Comparison of ENCODE assay signal across 25 cellular contexts in genomic region chr21:21183092-21183491, GRCh38.
A peak's percentile ranks its signal among the peaks of the same experiment; 100 is the strongest.
DNase-seq lines count a peak whose midpoint lies in the region; ATAC-seq, FAIRE-seq and TF ChIP-seq lines count a peak whose summit lies in the region.
"Had no signal": no experiment of that assay in that cellular context is flagged by ENCODE, and none has a peak within 500 bp of the region (broad histone marks: within the 10 kb centered on the region; RNA-seq: fewer than 3 reads in every experiment).

No MANE protein-coding gene starts in this region.

- peak overlapping the region; percentile 90 for H3K27ac ChIP-seq in VCaP
- H3K27ac ChIP-seq: BLaER1 treated with 17β-estradiol and CSF1 and Interleukin-3, amounts not matched to agents 10 nM and 100 nM; GM23248; Peyer's patch had no signal

- FAIRE-seq in H54 (lab: Jason Lieb, UNC), result peak; percentile 20
- FAIRE-seq: A204.1, D721Med, GM12878, GM18507 had no signal

- ATAC-seq in HG03565 (IDR thresholded peaks at IDR 0.05; ENCODE audit: unreplicated experiment), result no peak
- ATAC-seq: GM12878, HCT116, T-cell had no signal

- in situ Hi-C loops in ACHN (cut with HindIII; ENCODE audit: low pct_ligation_motif_present, low pct_unique_long_range_greater_than_20kb, low sequenced_read_pairs), result no loop called here

- DNase-seq in AG08395 (ENCODE audit: low spot score) (peak; percentile 6), H54 (ENCODE audit: insufficient read length, low spot score) (no peak), myocyte (ENCODE audit: low read depth) (peak; percentile 41), ACHN (no peak), NCI-H2196 treated with DMSO at 0.1 percent for 48 hours (lab: John Stamatoyannopoulos, UW; ENCODE audit: unreplicated experiment) (no peak), NCI-H774 (lab: John Stamatoyannopoulos, UW) (no peak)
- DNase-seq: DMS79, GF-D8, GM23248, MG63, NCI-H1048, NCI-H1436, NCI-H1930, NCI-H446 treated with DMSO at 0.1 percent for 48 hours, NCI-H69, Peyer's patch, T-cell had no signal

- TF ChIP-seq POLR2A in H54 (IDR thresholded peaks at IDR 0.05; ENCODE audit: low read depth, low read length), result no peak

- TF ChIP-seq CTCF in VCaP (conservative IDR thresholded peaks at IDR 0.05), result no peak

Comparison
In these comparisons a context has a peak if more than half of its experiments do, and no peak if none do; other contexts are left out.
1. DNase-seq: peak in AG08395 (single experiment) and myocyte (single experiment); none in H54 (single experiment), ACHN (single experiment), NCI-H2196 treated with DMSO at 0.1 percent for 48 hours (single experiment) and NCI-H774 (single experiment).